ENCODE assay signal across 20 cellular contexts in the genomic region with DNA sequence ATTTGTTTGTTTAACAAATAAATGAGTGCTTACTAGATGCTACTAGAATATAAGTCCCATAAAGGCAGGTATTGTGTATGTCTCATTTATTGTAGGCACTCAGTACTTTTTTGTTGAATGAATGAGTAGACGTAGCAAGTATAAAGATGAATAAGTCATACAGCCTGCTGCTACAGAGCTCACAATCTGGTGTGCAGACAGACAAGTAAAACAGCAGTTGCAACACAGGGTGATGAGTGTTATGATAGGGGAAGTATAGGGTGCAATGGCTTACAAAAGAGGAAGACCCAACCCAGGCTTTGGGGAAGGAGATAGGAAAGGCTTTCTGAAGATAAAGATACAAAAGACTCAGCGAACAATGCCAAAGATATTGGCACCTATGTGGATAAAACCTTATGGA. TPM values are rescaled to one million over a fixed set of nuclear protein-coding genes. Genes with fewer than 3 reads are reported as not detected.
DNase-seq lines count a peak whose midpoint lies in the region; ATAC-seq, FAIRE-seq and TF ChIP-seq lines count a peak whose summit lies in the region.
"Had no signal": no experiment of that assay in that cellular context is flagged by ENCODE, and none has a peak within 500 bp of the region (broad histone marks: within the 10 kb centered on the region; RNA-seq: fewer than 3 reads in every experiment).

No MANE protein-coding gene starts in this region.

- no peak for FAIRE-seq in K562 (lab: Jason Lieb, UNC)

- H3K27me3 ChIP-seq in K562 (ENCODE audit: control insufficient read depth in 2 of 2, insufficient read depth in 2 of 2, low read length in 2 of 2) (no peaks in the 10 kb centered on the region), neutrophil (no peaks in the 10 kb centered on the region)
- H3K27me3 ChIP-seq: colonic mucosa, foreskin keratinocyte, Peyer's patch, sigmoid colon had no signal

- H3K27ac ChIP-seq in K562 (ENCODE audit: extremely low read depth, low read depth, low read length) (no peak overlapping the region), neutrophil (peak overlapping the region; percentile 84)
- H3K27ac ChIP-seq: colonic mucosa, foreskin keratinocyte, Peyer's patch, sigmoid colon had no signal

- H3K79me2 ChIP-seq in K562 (ENCODE audit: control insufficient read depth, insufficient read depth, low read length), result no peaks in the 10 kb centered on the region

- H3K4me3 Mint-ChIP-seq in Calu3 (ENCODE audit: low read depth, unreplicated experiment), result no peak overlapping the region
- H3K4me3 Mint-ChIP-seq: activated CD4-positive, alpha-beta memory T cell treated with anti-CD3 and anti-CD28 coated beads for 36 hours had no signal

- no peaks in the 10 kb centered on the region for H3K4me1 ChIP-seq in K562 (replicated peaks in 1 of 2; ENCODE audit: control insufficient read depth in 2 of 2, insufficient read depth in 2 of 2, low read length in 2 of 2)
- peaks cover 12 to 61% of the 10 kb centered on the region in 2 experiments for H3K4me1 ChIP-seq in neutrophil (ENCODE audit: control insufficient read depth in 1 of 2, insufficient read depth in 1 of 2, low read depth in 1 of 2, low read length in 1 of 2)
- H3K4me1 ChIP-seq: colonic mucosa, sigmoid colon had no signal

- no peaks in the 10 kb centered on the region for H3K36me3 ChIP-seq in K562 (ENCODE audit: control insufficient read depth, insufficient read depth, low read length)
- H3K36me3 ChIP-seq in neutrophil, result no peaks in the 10 kb centered on the region
- H3K36me3 ChIP-seq: colonic mucosa, Peyer's patch, sigmoid colon had no signal

- H3K9me3 Mint-ChIP-seq in Calu3 (ENCODE audit: low read depth, unreplicated experiment), result no peaks in the 10 kb centered on the region
- H3K9me3 Mint-ChIP-seq: activated CD4-positive, alpha-beta memory T cell treated with anti-CD3 and anti-CD28 coated beads for 36 hours had no signal

- BruUV-seq in Calu3 (replicated peaks; lab: Mats Ljungman, UMichigan) (no TSS peak), K562 (replicated peaks; lab: Mats Ljungman, UMichigan) (no TSS peak)

- H3K27me3 Mint-ChIP-seq in Calu3 (ENCODE audit: unreplicated experiment), result no peaks in the 10 kb centered on the region

- DNase-seq in Calu3 (no peak), NOMO-1 treated with dmso at 0.1 percent for 144 hours (lab: John Stamatoyannopoulos, UW; ENCODE audit: unreplicated experiment) (peak; percentile 91), K562 (ENCODE audit: extremely low read depth in 1 of 4, low spot score in 3 of 4) (no peak)
- no peak for DNase-seq in activated CD4-positive, alpha-beta T cell treated with anti-CD3 and anti-CD28 coated beads, Interleukin-2, amount 50 U/mL, for 1 hour
- DNase-seq: activated CD4-positive, alpha-beta memory T cell treated with anti-CD3 and anti-CD28 coated beads for 36 hours; activated T-cell treated with anti-CD3 and anti-CD28 coated beads, Interleukin-2, amount 50 U/mL, for 1 hour; colonic mucosa; foreskin keratinocyte; NCI-H69; nucleus accumbens; Peyer's patch; sigmoid colon; stimulated activated CD4-positive, alpha-beta T cell treated with anti-CD3 and anti-CD28 coated beads, Interleukin-1b, Interleukin-23, amount 100 ng/mL, for 48 hours had no signal

- no peaks in the 10 kb centered on the region for H3K9me1 ChIP-seq in K562 (ENCODE audit: control insufficient read depth, insufficient read depth, low read length)

- H3K36me3 Mint-ChIP-seq in Calu3 (ENCODE audit: insufficient read depth, unreplicated experiment), result no peaks in the 10 kb centered on the region
- H3K36me3 Mint-ChIP-seq: activated CD4-positive, alpha-beta memory T cell treated with anti-CD3 and anti-CD28 coated beads for 36 hours; activated naive CD4-positive, alpha-beta T cell treated with anti-CD3 and anti-CD28 coated beads, Interleukin-2, amount 50 U/mL, for 72 hours had no signal

- H4K20me1 ChIP-seq in K562 (replicated peaks; ENCODE audit: control insufficient read depth, insufficient read depth, low read length), result no peaks in the 10 kb centered on the region

- no peak overlapping the region for H3K4me2 ChIP-seq in K562 (ENCODE audit: insufficient read depth, low read length)

- no peak overlapping the region for H2AFZ ChIP-seq in K562 (ENCODE audit: low read depth, low read length)

- H3K27ac Mint-ChIP-seq in Calu3 (ENCODE audit: unreplicated experiment), result peak overlapping the region; percentile 15
- H3K27ac Mint-ChIP-seq: activated CD4-positive, alpha-beta memory T cell treated with anti-CD3 and anti-CD28 coated beads for 36 hours; activated naive CD4-positive, alpha-beta T cell treated with anti-CD3 and anti-CD28 coated beads, Interleukin-2, amount 50 U/mL, for 72 hours had no signal

- no peak overlapping the region for H3K9ac ChIP-seq in K562 (ENCODE audit: insufficient read depth in 1 of 2, low read depth in 2 of 2, low read length in 2 of 2)

- no peak overlapping the region for H3K4me3 ChIP-seq in K562
- H3K4me3 ChIP-seq in neutrophil (ENCODE audit: low read depth in 1 of 2, low read length in 1 of 2), result peak overlapping the region in 1 of 2 experiments; percentile 34
- H3K4me3 ChIP-seq: colonic mucosa, Peyer's patch, sigmoid colon had no signal

- no peaks in the 10 kb centered on the region for H3K9me3 ChIP-seq in K562 (replicated peaks; ENCODE audit: control insufficient read depth, insufficient read depth, low read depth, low read length)
- H3K9me3 ChIP-seq in neutrophil, result no peaks in the 10 kb centered on the region
- H3K9me3 ChIP-seq: colonic mucosa, Peyer's patch had no signal

- intact Hi-C loops in Calu3 (cut with micrococcal nuclease; ENCODE audit: unreplicated experiment), result loop anchor here (5.0 kb wide), 1 partner anchor 127 kb away; no protein-coding TSS in a partner anchor
- intact Hi-C loops in K562 (cut with micrococcal nuclease), result no loop called here

- TF ChIP-seq POLR2A in K562 (conservative IDR thresholded peaks at IDR 0.05), result no peak

- no peak for ATAC-seq in K562
- no peak for ATAC-seq in GM21619 (IDR thresholded peaks at IDR 0.05; ENCODE audit: unreplicated experiment)
- ATAC-seq in GM21723 (IDR thresholded peaks at IDR 0.05; ENCODE audit: unreplicated experiment), result no peak
- ATAC-seq in GM18511 (IDR thresholded peaks at IDR 0.05; ENCODE audit: unreplicated experiment), result no peak
- ATAC-seq: activated naive CD4-positive, alpha-beta T cell treated with anti-CD3 and anti-CD28 coated beads, Interleukin-2, amount 50 U/mL, for 72 hours; foreskin keratinocyte; HCT116; SK-N-SH treated with all-trans-retinoic acid at 6 μM for 48 hours had no signal

- 0% methylated on average over 2 of the region's 2 CpGs for WGBS in K562 (ENCODE audit: insufficient coverage, low coverage, missing lambda C conversion rate)

- POLR2A ChIA-PET in K562 (lab: Yijun Ruan, JAX), result no interaction called here

- in situ Hi-C loops in K562 (cut with MboI), result no loop called here

- no peak for TF ChIP-seq CTCF in Calu3 (IDR thresholded peaks at IDR 0.05; ENCODE audit: unreplicated experiment)
- no peak for TF ChIP-seq CTCF in K562 (IDR thresholded peaks at IDR 0.05 in 2 of 3, conservative IDR thresholded peaks at IDR 0.05 in 1 of 3; ENCODE audit: insufficient read depth in 2 of 3, low read depth in 1 of 3, low read length in 3 of 3)
- no peak for TF ChIP-seq CTCF in neutrophil (IDR thresholded peaks at IDR 0.05)

- peaks cover 55% of the 10 kb centered on the region for H3K4me1 Mint-ChIP-seq in Calu3 (ENCODE audit: low read depth, unreplicated experiment)

- CTCF ChIA-PET in Calu3 (lab: Charles Lee) (no interaction called here), K562 (lab: Yijun Ruan, JAX; ENCODE audit: low intra/inter-chr PET ratio) (no interaction called here)

- TF ChIP-seq RAD21 in K562 (CRISPR knock-in tag; conservative IDR thresholded peaks at IDR 0.05 in 1 of 2, IDR thresholded peaks at IDR 0.05 in 1 of 2), result no peak

- no peak for TF ChIP-seq EP300 in K562 (IDR thresholded peaks at IDR 0.05; ENCODE audit: low read length)

TF ChIP-seq in K562, 482 proteins besides CTCF, POLR2A, EP300 and RAD21 (continues in another document):
- TF ChIP-seq LARP7 (IDR thresholded peaks at IDR 0.05) (no peak), MCM7 (IDR thresholded peaks at IDR 0.05) (no peak), BRCA1 (IDR thresholded peaks at IDR 0.05) (no peak), BRCA1 (CRISPR knock-in tag; IDR thresholded peaks at IDR 0.05) (no peak)
- TF ChIP-seq, protein P1, sequence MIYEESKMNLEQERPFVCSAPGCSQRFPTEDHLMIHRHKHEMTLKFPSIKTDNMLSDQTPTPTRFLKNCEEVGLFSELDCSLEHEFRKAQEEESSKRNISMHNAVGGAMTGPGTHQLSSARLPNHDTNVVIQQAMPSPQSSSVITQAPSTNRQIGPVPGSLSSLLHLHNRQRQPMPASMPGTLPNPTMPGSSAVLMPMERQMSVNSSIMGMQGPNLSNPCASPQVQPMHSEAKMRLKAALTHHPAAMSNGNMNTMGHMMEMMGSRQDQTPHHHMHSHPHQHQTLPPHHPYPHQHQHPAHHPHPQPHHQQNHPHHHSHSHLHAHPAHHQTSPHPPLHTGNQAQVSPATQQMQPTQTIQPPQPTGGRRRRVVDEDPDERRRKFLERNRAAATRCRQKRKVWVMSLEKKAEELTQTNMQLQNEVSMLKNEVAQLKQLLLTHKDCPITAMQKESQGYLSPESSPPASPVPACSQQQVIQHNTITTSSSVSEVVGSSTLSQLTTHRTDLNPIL (CRISPR knock-in tag; IDR thresholded peaks at IDR 0.05), result no peak

RNA-seq across cellular contexts. Expression of gene SH3RF2, which starts 47.7 kb away (rescaled TPM):
- total RNA-seq in Calu3 (2022), result 21.9 and 25.1 TPM in 2 replicates
- not detected in 2 replicates for total RNA-seq in K562 (2011; cell fraction: chromatin; rRNA removed; ENCODE audit: low replicate concordance)
- total RNA-seq in K562 (2011; cell fraction: nucleolus; rRNA removed), result not detected in 2 replicates
- total RNA-seq in K562 (2011; cell fraction: nucleoplasm; rRNA removed), result not detected in 2 replicates
- not detected in 2 replicates for total RNA-seq in K562 (2014; rRNA removed)
- not detected in 2 replicates for total RNA-seq in K562 (2014; rRNA removed; fragmentation: Illumina TruSeq; extraction: Trizol)
- not detected in 2 replicates for total RNA-seq in K562 (2015; rRNA removed; fragmentation: Illumina TruSeq; extraction: Trizol)
- 0.07 TPM in 1 of 2 replicates, not detected in the other for total RNA-seq in K562 (2021)
- not detected in 2 replicates for polyA plus RNA-seq in K562 (2011; rRNA removed)
- polyA plus RNA-seq in K562 (2011; cell fraction: cytosol; rRNA removed), result 0.09 TPM in 1 of 2 replicates, not detected in the other
- polyA plus RNA-seq in K562 (2011; cell fraction: nucleus; rRNA removed), result 0.09 TPM in 1 of 2 replicates, not detected in the other
- polyA plus RNA-seq in K562 (2012), result 0.14 TPM in 1 of 2 replicates, not detected in the other
- polyA plus RNA-seq in K562 (2014; fragmentation: Illumina TruSeq; extraction: Trizol), result not detected in 2 replicates
- not detected for polyA plus RNA-seq in K562 (2014; fragmentation: Nextera tagmentation; extraction: Ambion mirVana)
- 0.05 and 0.50 TPM in 2 replicates for polyA plus RNA-seq in K562 (2014; rRNA removed)
- polyA minus RNA-seq in K562 (2011; rRNA and poly(A)+ RNA removed), result 0.09 TPM in 1 of 2 replicates, not detected in the other
- 0.64 and 0.76 TPM in 2 replicates for polyA minus RNA-seq in K562 (2011; cell fraction: cytosol; rRNA and poly(A)+ RNA removed)
- 0.13 TPM in 1 of 2 replicates, not detected in the other for polyA minus RNA-seq in K562 (2011; cell fraction: nucleus; rRNA and poly(A)+ RNA removed)
- total RNA-seq: activated naive CD4-positive, alpha-beta T cell treated with anti-CD3 and anti-CD28 coated beads, Interleukin-2, amount 50 U/mL, for 72 hours had no signal

Comparison
In these comparisons a context has a peak if more than half of its experiments do, and no peak if none do; other contexts are left out.
1. RNA of gene SH3RF2, which starts 47.7 kb away (total RNA-seq): 21.9 to 25.1 TPM in Calu3; 0.07 TPM in K562; every median in the first group is over 10 times any median in the second.